14 cellular contexts compared by ENCODE assay signal in the genomic region with DNA sequence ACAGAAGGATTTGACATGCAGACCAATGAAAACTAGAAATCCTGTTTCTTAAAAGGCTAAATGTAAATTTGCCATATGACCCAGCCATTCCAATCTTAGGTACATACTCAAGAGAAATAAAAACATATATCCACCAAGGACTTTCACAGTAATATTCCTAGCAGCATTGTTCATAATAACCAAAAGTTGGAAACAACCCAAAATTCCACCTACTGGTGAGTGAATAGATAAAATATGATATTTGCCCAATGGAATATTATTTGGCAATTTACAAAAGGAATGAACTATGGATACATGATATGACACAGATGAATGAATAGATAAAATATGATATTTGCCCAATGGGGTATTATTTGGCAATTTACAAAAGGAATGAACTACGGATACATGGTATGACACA.
"Had no signal": no experiment of that assay in that cellular context is flagged by ENCODE, and none has a peak within 500 bp of the region (broad histone marks: within the 10 kb centered on the region; RNA-seq: fewer than 3 reads in every experiment).

No MANE protein-coding gene starts in this region.

- H3K27ac Mint-ChIP-seq: activated B cell treated with CpG ODN at 0.5 μM for 24 hours; activated CD4-positive, alpha-beta T cell treated with anti-CD3 and anti-CD28 coated beads, Interleukin-2, amount 10 ng/mL, durations not matched to agents 24 days and 14 days; activated naive CD4-positive, alpha-beta T cell treated with anti-CD3 and anti-CD28 coated beads, Interleukin-2, amount 10 ng/mL, durations not matched to agents 7 days and 5 days; activated T-helper 17 cell treated with anti-CD3 and anti-CD28 coated beads, Interleukin-2, amount 50 U/mL, for 72 hours; naive B cell had no signal

- H3K9me3 Mint-ChIP-seq: activated B cell treated with CpG ODN at 0.5 μM for 24 hours; activated naive CD4-positive, alpha-beta T cell treated with anti-CD3 and anti-CD28 coated beads, Interleukin-2, amount 10 ng/mL, durations not matched to agents 7 days and 5 days; activated T-helper 17 cell treated with anti-CD3 and anti-CD28 coated beads, Interleukin-2, amount 50 U/mL, for 72 hours had no signal

- H3K36me3 Mint-ChIP-seq: activated naive CD4-positive, alpha-beta T cell treated with anti-CD3 and anti-CD28 coated beads, Interleukin-2, amount 10 ng/mL, durations not matched to agents 7 days and 5 days had no signal

- DNase-seq: activated B cell treated with CpG ODN at 0.5 μM for 24 hours; activated CD4-positive, alpha-beta T cell treated with anti-CD3 and anti-CD28 coated beads, Interleukin-2, amount 10 ng/mL, durations not matched to agents 24 days and 14 days; activated naive CD4-positive, alpha-beta T cell treated with anti-CD3 and anti-CD28 coated beads, Interleukin-2, amount 10 ng/mL, durations not matched to agents 7 days and 5 days; activated T-cell treated with anti-CD3 and anti-CD28 coated beads for 4 hours; amniotic stem cell; hypothalamus; left cardiac atrium; naive B cell; posterior cingulate gyrus; small intestine; T-helper 2 cell had no signal

- H3K4me1 Mint-ChIP-seq: activated B cell treated with CpG ODN at 0.5 μM for 24 hours; activated T-helper 17 cell treated with anti-CD3 and anti-CD28 coated beads, Interleukin-2, amount 50 U/mL, for 72 hours; naive B cell had no signal

- H3K27me3 Mint-ChIP-seq: activated CD4-positive, alpha-beta T cell treated with anti-CD3 and anti-CD28 coated beads, Interleukin-2, amount 10 ng/mL, durations not matched to agents 24 days and 14 days; activated naive CD4-positive, alpha-beta T cell treated with anti-CD3 and anti-CD28 coated beads, Interleukin-2, amount 10 ng/mL, durations not matched to agents 7 days and 5 days; activated T-helper 17 cell treated with anti-CD3 and anti-CD28 coated beads, Interleukin-2, amount 50 U/mL, for 72 hours; brain had no signal

- H3K4me3 Mint-ChIP-seq: activated B cell treated with CpG ODN at 0.5 μM for 24 hours; activated CD4-positive, alpha-beta T cell treated with anti-CD3 and anti-CD28 coated beads, Interleukin-2, amount 10 ng/mL, durations not matched to agents 24 days and 14 days; activated naive CD4-positive, alpha-beta T cell treated with anti-CD3 and anti-CD28 coated beads, Interleukin-2, amount 10 ng/mL, durations not matched to agents 7 days and 5 days; activated T-helper 17 cell treated with anti-CD3 and anti-CD28 coated beads, Interleukin-2, amount 50 U/mL, for 72 hours; naive B cell had no signal

- H3K4me3 ChIP-seq: lung had no signal
